ENCODE assay signal across 19 cellular contexts in the genomic region with DNA sequence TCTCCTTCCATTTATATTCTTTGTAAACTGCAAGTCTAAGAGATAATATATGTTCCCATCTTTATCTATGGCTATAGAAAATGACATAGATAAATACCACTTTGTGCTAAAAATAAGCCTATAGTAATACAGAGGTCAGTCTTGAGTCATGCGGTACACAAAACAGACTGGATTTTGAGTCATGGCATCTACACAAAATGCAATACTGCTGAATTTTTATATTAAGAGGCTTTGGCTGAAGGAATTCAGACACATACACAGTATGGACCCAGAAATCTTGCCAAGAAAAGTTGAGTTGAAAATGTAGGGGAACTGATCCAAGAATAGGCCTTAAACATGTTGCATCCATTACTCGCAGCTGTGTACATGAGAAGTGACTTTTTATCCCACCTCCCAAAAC.
"Had no signal": no experiment of that assay in that cellular context is flagged by ENCODE, and none has a peak within 500 bp of the region (broad histone marks: within the 10 kb centered on the region; RNA-seq: fewer than 3 reads in every experiment).

No MANE protein-coding gene starts in this region.

- H3K4me1 Mint-ChIP-seq: memory B cell had no signal

- H3K36me3 ChIP-seq: cardiac muscle cell, colonic mucosa, suprapubic skin had no signal

- H3K27me3 ChIP-seq: colonic mucosa, suprapubic skin had no signal

- H3K9me3 ChIP-seq: colonic mucosa, psoas muscle, suprapubic skin had no signal

- ATAC-seq: activated naive CD4-positive, alpha-beta T cell treated with anti-CD3 and anti-CD28 coated beads, Interleukin-2, amount 50 U/mL, for 72 hours; left lobe of liver; natural killer cell treated with Interleukin-12 subunit alpha and Interleukin-12 subunit beta and Interleukin-15 and Interleukin-18, amount 100 ng/mL, for 72 hours; psoas muscle; sciatic nerve had no signal

- H3K36me3 Mint-ChIP-seq: activated naive CD4-positive, alpha-beta T cell treated with anti-CD3 and anti-CD28 coated beads, Interleukin-2, amount 50 U/mL, for 72 hours; memory B cell; natural killer cell treated with Interleukin-12 subunit alpha and Interleukin-12 subunit beta and Interleukin-15 and Interleukin-18, amount 100 ng/mL, for 72 hours had no signal

- H3K4me1 ChIP-seq: colonic mucosa, psoas muscle, suprapubic skin had no signal

- H3K9me3 Mint-ChIP-seq: activated naive CD4-positive, alpha-beta T cell treated with anti-CD3 and anti-CD28 coated beads, Interleukin-2, amount 50 U/mL, for 72 hours; memory B cell; natural killer cell treated with Interleukin-12 subunit alpha and Interleukin-12 subunit beta and Interleukin-15 and Interleukin-18, amount 100 ng/mL, for 72 hours; T-helper 2 cell treated with Interferon-gamma antibody and Interleukin-4, amounts not matched to agents 5 μg/mL and 100 μg/mL, for 36 hours; type B pancreatic cell had no signal

- DNase-seq: activated CD4-positive, alpha-beta T cell treated with anti-CD3 and anti-CD28 coated beads, Interleukin-2, amount 50 U/mL, for 1 hour; activated effector memory CD4-positive, alpha-beta T cell treated with Interleukin-2 at 50 U/mL for 16 hours; colonic mucosa; effector CD8-positive, alpha-beta T cell; head of caudate nucleus; islet precursor cell; psoas muscle; stimulated activated CD4-positive, alpha-beta T cell treated with anti-CD3 and anti-CD28 coated beads, Interleukin-12 subunit alpha, Interleukin-12 subunit beta, amount 100 ng/mL, for 4 hours; stimulated activated naive CD4-positive, alpha-beta T cell treated with Interleukin-2 at 50 U/mL for 16 hours; SW 1271 had no signal

- H3K4me3 Mint-ChIP-seq: memory B cell; natural killer cell treated with Interleukin-12 subunit alpha and Interleukin-12 subunit beta and Interleukin-15 and Interleukin-18, amount 100 ng/mL, for 72 hours; T-helper 2 cell treated with Interferon-gamma antibody and Interleukin-4, amounts not matched to agents 5 μg/mL and 100 μg/mL, for 36 hours; type B pancreatic cell had no signal

- H3K27ac Mint-ChIP-seq: activated naive CD4-positive, alpha-beta T cell treated with anti-CD3 and anti-CD28 coated beads, Interleukin-2, amount 50 U/mL, for 72 hours; memory B cell; natural killer cell treated with Interleukin-12 subunit alpha and Interleukin-12 subunit beta and Interleukin-15 and Interleukin-18, amount 100 ng/mL, for 72 hours; T-helper 2 cell treated with Interferon-gamma antibody and Interleukin-4, amounts not matched to agents 5 μg/mL and 100 μg/mL, for 36 hours; type B pancreatic cell had no signal

- H3K27me3 Mint-ChIP-seq: memory B cell, type B pancreatic cell had no signal

- H3K4me3 ChIP-seq: cardiac muscle cell, colonic mucosa, psoas muscle, suprapubic skin had no signal

- H3K27ac ChIP-seq: cardiac muscle cell, colonic mucosa, psoas muscle, suprapubic skin had no signal
